ENCODE assay signal across 21 cellular contexts in the genomic region with DNA sequence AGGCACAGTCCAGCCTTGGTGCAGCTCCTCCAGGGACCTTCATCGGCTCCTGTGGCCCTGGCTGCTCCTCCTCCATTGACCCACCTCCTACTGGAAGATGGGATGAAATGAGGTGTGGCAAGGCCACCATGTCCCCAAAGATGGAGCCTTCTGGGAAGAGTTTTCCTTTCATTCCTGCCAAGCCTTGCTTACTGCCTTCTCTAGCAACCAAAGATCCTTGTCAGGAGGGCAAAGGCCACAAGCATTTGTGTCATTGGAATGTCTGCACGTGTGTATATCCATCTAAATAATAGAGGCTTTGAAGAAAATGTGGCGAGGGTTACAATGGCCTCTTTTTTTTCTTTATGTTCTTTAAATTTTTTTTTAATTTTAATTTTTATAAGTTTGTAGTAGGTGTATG.
DNase-seq lines count a peak whose midpoint lies in the region; ATAC-seq and TF ChIP-seq lines count a peak whose summit lies in the region.
"Had no signal": no experiment of that assay in that cellular context is flagged by ENCODE, and none has a peak within 500 bp of the region (broad histone marks: within the 10 kb centered on the region; RNA-seq: fewer than 3 reads in every experiment).

No MANE protein-coding gene starts in this region.

- intact Hi-C loops in Calu3 (cut with micrococcal nuclease; ENCODE audit: unreplicated experiment): loop anchor here (10.0 kb wide), 1 partner anchor 705 kb away; the partner anchor contains the start of gene ENC1
- intact Hi-C loops in PC-9 (cut with micrococcal nuclease; ENCODE audit: unreplicated experiment): loop anchor here (2.0 to 5.0 kb wide), 5 partner anchors 78 to 703 kb away; no protein-coding TSS in a partner anchor

- POLR2A ChIA-PET in PC-9 (lab: Charles Lee; ENCODE audit: unreplicated experiment): interaction anchor here (0.7 kb wide), 1 partner anchor 12 kb away, joined by 5 read pairs; no protein-coding TSS in a partner anchor
- POLR2A ChIA-PET in activated CD4-positive, alpha-beta T cell treated with anti-CD3 and anti-CD28 coated beads, Interleukin-2, amount 10 ng/mL, durations not matched to agents 7 days and 5 days (lab: Charles Lee): no interaction called here

- CTCF ChIA-PET in Calu3 (lab: Charles Lee) (no interaction called here), PC-9 (lab: Charles Lee) (no interaction called here)
- CTCF ChIA-PET in activated CD4-positive, alpha-beta T cell treated with anti-CD3 and anti-CD28 coated beads, Interleukin-2, amount 10 ng/mL, durations not matched to agents 7 days and 5 days (lab: Charles Lee): interaction anchor here (1.1 kb wide), 1 partner anchor 72 kb away, joined by 3 read pairs; no protein-coding TSS in a partner anchor

- H3K27ac Mint-ChIP-seq in Calu3 (ENCODE audit: unreplicated experiment): peak overlapping the region; percentile 91
- H3K27ac Mint-ChIP-seq in activated CD4-positive, alpha-beta T cell treated with anti-CD3 and anti-CD28 coated beads, Interleukin-2, amount 10 ng/mL, durations not matched to agents 7 days and 5 days: no peak overlapping the region
- H3K27ac Mint-ChIP-seq: T-helper 2 cell treated with Interferon-gamma antibody and Interleukin-4, amounts not matched to agents 5 μg/mL and 100 μg/mL, for 36 hours had no signal

- no peaks in the 10 kb centered on the region for H3K9me2 ChIP-seq in PC-9 (ENCODE audit: insufficient read depth)

- H3K4me1 ChIP-seq in PC-9 (replicated peaks; ENCODE audit: insufficient read depth): peaks cover 33% of the 10 kb centered on the region
- H3K4me1 ChIP-seq: right atrium auricular region, upper lobe of left lung had no signal

- TF ChIP-seq CTCF in Calu3 (IDR thresholded peaks at IDR 0.05; ENCODE audit: unreplicated experiment) (no peak), PC-9 (conservative IDR thresholded peaks at IDR 0.05) (no peak)

- DNase-seq in Calu3 (no peak), PC-9 (peak in 1 of 2 experiments; percentile 10), epithelial cell of prostate (ENCODE audit: low read depth, low spot score) (no peak), renal cortical epithelial cell (ENCODE audit: low read depth) (peak; percentile 33), SKM-1 treated with dmso at 0.1 percent for 144 hours (lab: John Stamatoyannopoulos, UW; ENCODE audit: unreplicated experiment) (no peak)
- no peak for DNase-seq in activated CD4-positive, alpha-beta T cell treated with anti-CD3 and anti-CD28 coated beads, Interleukin-2, amount 10 ng/mL, durations not matched to agents 7 days and 5 days
- DNase-seq: activated CD4-positive, alpha-beta T cell treated with anti-CD3 and anti-CD28 coated beads, Interleukin-2, amount 50 U/mL, for 4 hours; activated CD8-positive, alpha-beta memory T cell treated with anti-CD3 and anti-CD28 coated beads, Interleukin-2, amount 50 U/mL, for 48 hours; cortex of kidney; NCI-H1105; NK-92 treated with Interleukin-12 subunit alpha and Interleukin-12 subunit beta, amount 100 ng/mL, for 24 hours; occipital lobe; stimulated activated CD4-positive, alpha-beta T cell treated with anti-CD3 and anti-CD28 coated beads, Interleukin-15, amount 100 ng/mL, for 24 hours; upper lobe of left lung had no signal

- ATAC-seq in GM19351 (IDR thresholded peaks at IDR 0.05; ENCODE audit: unreplicated experiment) (no peak), HG02973 (IDR thresholded peaks at IDR 0.05; ENCODE audit: unreplicated experiment) (no peak)

- H3F3A ChIP-seq in PC-9 (ENCODE audit: insufficient read depth, low read depth): peaks cover 27% of the 10 kb centered on the region

- no peaks in the 10 kb centered on the region for H3K27me3 ChIP-seq in PC-9 (ENCODE audit: insufficient read depth, low read depth)
- H3K27me3 ChIP-seq: right atrium auricular region, upper lobe of left lung had no signal

- H3K4me3 Mint-ChIP-seq in Calu3 (ENCODE audit: low read depth, unreplicated experiment): peak overlapping the region; percentile 41
- H3K4me3 Mint-ChIP-seq in activated CD4-positive, alpha-beta T cell treated with anti-CD3 and anti-CD28 coated beads, Interleukin-2, amount 10 ng/mL, durations not matched to agents 7 days and 5 days: no peak overlapping the region
- H3K4me3 Mint-ChIP-seq: T-helper 2 cell treated with Interferon-gamma antibody and Interleukin-4, amounts not matched to agents 5 μg/mL and 100 μg/mL, for 36 hours had no signal

- H3K9me3 ChIP-seq in PC-9 (ENCODE audit: insufficient read depth, low read depth): no peaks in the 10 kb centered on the region

- H4K20me1 ChIP-seq in PC-9 (ENCODE audit: insufficient read depth): no peaks in the 10 kb centered on the region

- peaks cover 29% of the 10 kb centered on the region for H3K36me3 ChIP-seq in PC-9 (ENCODE audit: low read depth)
- H3K36me3 ChIP-seq: right atrium auricular region, upper lobe of left lung had no signal

- H3K9me3 Mint-ChIP-seq in Calu3 (ENCODE audit: low read depth, unreplicated experiment): peaks cover 4% of the 10 kb centered on the region
- no peaks in the 10 kb centered on the region for H3K9me3 Mint-ChIP-seq in activated CD4-positive, alpha-beta T cell treated with anti-CD3 and anti-CD28 coated beads, Interleukin-2, amount 10 ng/mL, durations not matched to agents 7 days and 5 days
- H3K9me3 Mint-ChIP-seq: T-helper 2 cell treated with Interferon-gamma antibody and Interleukin-4, amounts not matched to agents 5 μg/mL and 100 μg/mL, for 36 hours had no signal

- H3K27me3 Mint-ChIP-seq in Calu3 (ENCODE audit: unreplicated experiment): no peaks in the 10 kb centered on the region
- H3K27me3 Mint-ChIP-seq in activated CD4-positive, alpha-beta T cell treated with anti-CD3 and anti-CD28 coated beads, Interleukin-2, amount 10 ng/mL, durations not matched to agents 7 days and 5 days: peaks cover 11% of the 10 kb centered on the region

- peak overlapping the region; percentile 98 for H3K27ac ChIP-seq in PC-9
- H3K27ac ChIP-seq in epithelial cell of prostate: peak overlapping the region; percentile 92
- H3K27ac ChIP-seq: right atrium auricular region, SK-N-MC, upper lobe of left lung, VCaP had no signal

- peaks cover 67% of the 10 kb centered on the region for H3K36me3 Mint-ChIP-seq in Calu3 (ENCODE audit: insufficient read depth, unreplicated experiment)
- H3K36me3 Mint-ChIP-seq in activated CD4-positive, alpha-beta T cell treated with anti-CD3 and anti-CD28 coated beads, Interleukin-2, amount 10 ng/mL, durations not matched to agents 7 days and 5 days (ENCODE audit: low read depth): no peaks in the 10 kb centered on the region

- BruUV-seq in Calu3 (replicated peaks; lab: Mats Ljungman, UMichigan) (no TSS peak), PC-9 (replicated peaks; lab: Mats Ljungman, UMichigan) (no TSS peak)

- H3K4me3 ChIP-seq in PC-9: no peak overlapping the region
- H3K4me3 ChIP-seq: A549, right atrium auricular region, SK-N-MC, upper lobe of left lung had no signal

- peaks cover 7% of the 10 kb centered on the region; the same call in 1 of the 2 replicates for H3K79me2 ChIP-seq in PC-9 (ENCODE audit: low read depth)

- H2AFZ ChIP-seq in PC-9: no peak overlapping the region

- peak overlapping the region; percentile 74 for H3K4me2 ChIP-seq in PC-9

- H3K4me1 Mint-ChIP-seq in Calu3 (ENCODE audit: low read depth, unreplicated experiment): peaks cover 66% of the 10 kb centered on the region
- H3K4me1 Mint-ChIP-seq in activated CD4-positive, alpha-beta T cell treated with anti-CD3 and anti-CD28 coated beads, Interleukin-2, amount 10 ng/mL, durations not matched to agents 7 days and 5 days: no peaks in the 10 kb centered on the region
